ENCODE assay signal across 27 cellular contexts in genomic region chr16:66065869-66066403, GRCh38.
DNase-seq lines count a peak whose midpoint lies in the region; ATAC-seq and TF ChIP-seq lines count a peak whose summit lies in the region.
"Had no signal": no experiment of that assay in that cellular context is flagged by ENCODE, and none has a peak within 500 bp of the region (broad histone marks: within the 10 kb centered on the region; RNA-seq: fewer than 3 reads in every experiment).

No MANE protein-coding gene starts in this region.

- 72 to 79% (median 73%) methylated on average over 5 of the region's 5 CpGs for WGBS in spleen, 5 donors

- no peak overlapping the region for H3K4me2 ChIP-seq in parathyroid adenoma (ENCODE audit: low read length)
- H3K4me2 ChIP-seq: A549, KMS-11 had no signal

- no peaks in the 10 kb centered on the region for H3K36me3 Mint-ChIP-seq in CD4-positive, alpha-beta memory T cell
- no peaks in the 10 kb centered on the region for H3K36me3 Mint-ChIP-seq in activated CD4-positive, alpha-beta T cell treated with anti-CD3 and anti-CD28 coated beads, Interleukin-2, amount 10 ng/mL, durations not matched to agents 7 days and 5 days (ENCODE audit: low read depth)
- H3K36me3 Mint-ChIP-seq: CD8-positive, alpha-beta T cell had no signal

- CTCF ChIA-PET in CD4-positive, alpha-beta memory T cell (lab: Charles Lee; ENCODE audit: partially characterized antibody) = no interaction called here
- CTCF ChIA-PET in activated CD4-positive, alpha-beta T cell treated with anti-CD3 and anti-CD28 coated beads, Interleukin-2, amount 10 ng/mL, durations not matched to agents 7 days and 5 days (lab: Charles Lee) = no interaction called here

- H3K4me3 Mint-ChIP-seq in CD4-positive, alpha-beta memory T cell = no peak overlapping the region
- no peak overlapping the region for H3K4me3 Mint-ChIP-seq in activated CD4-positive, alpha-beta T cell treated with anti-CD3 and anti-CD28 coated beads, Interleukin-2, amount 10 ng/mL, durations not matched to agents 7 days and 5 days
- H3K4me3 Mint-ChIP-seq: CD8-positive, alpha-beta T cell; IgD-negative memory B cell had no signal

- no peaks in the 10 kb centered on the region for H3K4me1 Mint-ChIP-seq in CD4-positive, alpha-beta memory T cell
- no peaks in the 10 kb centered on the region for H3K4me1 Mint-ChIP-seq in activated CD4-positive, alpha-beta T cell treated with anti-CD3 and anti-CD28 coated beads, Interleukin-2, amount 10 ng/mL, durations not matched to agents 7 days and 5 days
- H3K4me1 Mint-ChIP-seq: IgD-negative memory B cell had no signal

- intact Hi-C loops in spleen (cut with DNase I; ENCODE audit: low total_unique reads) (no loop called here), upper lobe of right lung (cut with DNase I) (no loop called here)
- intact Hi-C loops in CD4-positive, alpha-beta memory T cell (cut with micrococcal nuclease) = no loop called here

- no peaks in the 10 kb centered on the region for H3K27me3 ChIP-seq in parathyroid adenoma (ENCODE audit: control insufficient read depth, insufficient read depth, low read length)
- H3K27me3 ChIP-seq in spleen (replicated peaks in 1 of 7) = peaks cover 0 to 4% (median 0%) of the 10 kb centered on the region in 7 donors
- no peaks in the 10 kb centered on the region for H3K27me3 ChIP-seq in CD4-positive, alpha-beta memory T cell (ENCODE audit: insufficient read depth, low read length)
- H3K27me3 ChIP-seq in upper lobe of right lung = no peaks in the 10 kb centered on the region
- H3K27me3 ChIP-seq: Peyer's patch had no signal

- H3K9me3 ChIP-seq in parathyroid adenoma (ENCODE audit: control insufficient read depth, low read length) (no peaks in the 10 kb centered on the region), spleen (no peaks in the 10 kb centered on the region), upper lobe of right lung (no peaks in the 10 kb centered on the region)
- H3K9me3 ChIP-seq in CD4-positive, alpha-beta memory T cell (ENCODE audit: control insufficient read depth in 1 of 2, low read length in 2 of 2) = no peaks in the 10 kb centered on the region
- H3K9me3 ChIP-seq: A549, Peyer's patch had no signal

- H3K27ac ChIP-seq in parathyroid adenoma (peak overlapping the region; percentile 20), spleen (peak overlapping the region in 5 of 8 donors; percentile 13 to 48 (median 32)), upper lobe of right lung (no peak overlapping the region)
- no peak overlapping the region for H3K27ac ChIP-seq in CD4-positive, alpha-beta memory T cell (ENCODE audit: low read depth, low read length)
- H3K27ac ChIP-seq: A549, HL-60, KMS-11, Peyer's patch, SK-N-MC had no signal

- DNase-seq in RPMI7951 (ENCODE audit: low read depth) = peak; percentile 25
- DNase-seq in fibroblast of gingiva (ENCODE audit: low read depth) = peak; percentile 25
- DNase-seq in spleen = no peak
- no peak for DNase-seq in CD4-positive, alpha-beta memory T cell
- DNase-seq in activated CD4-positive, alpha-beta T cell treated with anti-CD3 and anti-CD28 coated beads, Interleukin-2, amount 10 ng/mL, durations not matched to agents 7 days and 5 days = no peak
- no peak for DNase-seq in upper lobe of right lung
- DNase-seq: AML-193; C1 segment of cervical spinal cord; CD8-positive, alpha-beta T cell; DMS 273 treated with DMSO at 0.1 percent for 48 hours; DMS79; EL; GDM1; MM.1S; NCI-H2029 treated with DMSO at 0.1 percent for 48 hours; NCI-H446 treated with DMSO at 0.1 percent for 48 hours; NCI-H526; Peyer's patch; SIG-M5 had no signal

- no peaks in the 10 kb centered on the region for H3K79me2 ChIP-seq in parathyroid adenoma

- H3K4me3 ChIP-seq in parathyroid adenoma (ENCODE audit: low read depth, low read length) = no peak overlapping the region
- no peak overlapping the region for H3K4me3 ChIP-seq in spleen
- no peak overlapping the region for H3K4me3 ChIP-seq in CD4-positive, alpha-beta memory T cell (ENCODE audit: low read length in 2 of 2)
- no peak overlapping the region for H3K4me3 ChIP-seq in upper lobe of right lung
- H3K4me3 ChIP-seq: A549, GM12878, Peyer's patch, SK-N-MC had no signal

- H3K36me3 ChIP-seq in parathyroid adenoma (ENCODE audit: control insufficient read depth, insufficient read depth, low read length) = no peaks in the 10 kb centered on the region
- H3K36me3 ChIP-seq in spleen = no peaks in the 10 kb centered on the region
- H3K36me3 ChIP-seq in CD4-positive, alpha-beta memory T cell (ENCODE audit: insufficient read depth, low read length) = no peaks in the 10 kb centered on the region
- no peaks in the 10 kb centered on the region for H3K36me3 ChIP-seq in upper lobe of right lung
- H3K36me3 ChIP-seq: Peyer's patch had no signal

- POLR2A ChIA-PET in CD4-positive, alpha-beta memory T cell (lab: Charles Lee; ENCODE audit: partially characterized antibody) = no interaction called here
- POLR2A ChIA-PET in activated CD4-positive, alpha-beta T cell treated with anti-CD3 and anti-CD28 coated beads, Interleukin-2, amount 10 ng/mL, durations not matched to agents 7 days and 5 days (lab: Charles Lee) = no interaction called here

- H3K27ac Mint-ChIP-seq in CD4-positive, alpha-beta memory T cell = no peak overlapping the region
- no peak overlapping the region for H3K27ac Mint-ChIP-seq in activated CD4-positive, alpha-beta T cell treated with anti-CD3 and anti-CD28 coated beads, Interleukin-2, amount 10 ng/mL, durations not matched to agents 7 days and 5 days
- H3K27ac Mint-ChIP-seq: CD8-positive, alpha-beta T cell; IgD-negative memory B cell had no signal

- TF ChIP-seq CTCF in parathyroid adenoma (IDR thresholded peaks at IDR 0.05) = no peak
- no peak for TF ChIP-seq CTCF in spleen (IDR thresholded peaks at IDR 0.05 in 8 of 11, conservative IDR thresholded peaks at IDR 0.05 in 3 of 11)
- TF ChIP-seq CTCF in upper lobe of right lung (IDR thresholded peaks at IDR 0.05) = no peak

- ATAC-seq in upper lobe of right lung (no peak), GM21786 (IDR thresholded peaks at IDR 0.05; ENCODE audit: unreplicated experiment) (no peak)
- ATAC-seq: A549; CD8-positive, alpha-beta T cell; GM12878 had no signal

- peaks cover 13% of the 10 kb centered on the region for H3K4me1 ChIP-seq in parathyroid adenoma
- H3K4me1 ChIP-seq in spleen = peaks cover 0 to 6% (median 0%) of the 10 kb centered on the region in 6 donors
- H3K4me1 ChIP-seq in CD4-positive, alpha-beta memory T cell (ENCODE audit: insufficient read depth, low read length) = no peaks in the 10 kb centered on the region
- H3K4me1 ChIP-seq in upper lobe of right lung = no peaks in the 10 kb centered on the region
- H3K4me1 ChIP-seq: A549 had no signal

- H3K9ac ChIP-seq in parathyroid adenoma = no peak overlapping the region
- H3K9ac ChIP-seq: KMS-11 had no signal

- no peak for TF ChIP-seq POLR2A in spleen (IDR thresholded peaks at IDR 0.05)

- H2AFZ ChIP-seq in parathyroid adenoma = no peak overlapping the region

- peaks cover 8 to 11% of the 10 kb centered on the region in 2 donors for H3K27me3 Mint-ChIP-seq in CD4-positive, alpha-beta memory T cell
- H3K27me3 Mint-ChIP-seq in activated CD4-positive, alpha-beta T cell treated with anti-CD3 and anti-CD28 coated beads, Interleukin-2, amount 10 ng/mL, durations not matched to agents 7 days and 5 days = peaks cover 2% of the 10 kb centered on the region
- H3K27me3 Mint-ChIP-seq: IgD-negative memory B cell had no signal

- H3K9me3 Mint-ChIP-seq in CD4-positive, alpha-beta memory T cell = no peaks in the 10 kb centered on the region
- H3K9me3 Mint-ChIP-seq in activated CD4-positive, alpha-beta T cell treated with anti-CD3 and anti-CD28 coated beads, Interleukin-2, amount 10 ng/mL, durations not matched to agents 7 days and 5 days = no peaks in the 10 kb centered on the region
- H3K9me3 Mint-ChIP-seq: CD8-positive, alpha-beta T cell had no signal

Comparison
In these comparisons a context has a peak if more than half of its experiments do, and no peak if none do; other contexts are left out.
1. DNase-seq: peak in RPMI7951 (single experiment) and fibroblast of gingiva (single experiment); none in spleen (single experiment), CD4-positive, alpha-beta memory T cell (0 of 5), activated CD4-positive, alpha-beta T cell treated with anti-CD3 and anti-CD28 coated beads, Interleukin-2, amount 10 ng/mL, durations not matched to agents 7 days and 5 days (single experiment) and upper lobe of right lung (single experiment).
2. H3K27ac ChIP-seq: peak in parathyroid adenoma (single experiment) and spleen (5 of 8); none in CD4-positive, alpha-beta memory T cell (single experiment) and upper lobe of right lung (single experiment).